In the genomic region with DNA sequence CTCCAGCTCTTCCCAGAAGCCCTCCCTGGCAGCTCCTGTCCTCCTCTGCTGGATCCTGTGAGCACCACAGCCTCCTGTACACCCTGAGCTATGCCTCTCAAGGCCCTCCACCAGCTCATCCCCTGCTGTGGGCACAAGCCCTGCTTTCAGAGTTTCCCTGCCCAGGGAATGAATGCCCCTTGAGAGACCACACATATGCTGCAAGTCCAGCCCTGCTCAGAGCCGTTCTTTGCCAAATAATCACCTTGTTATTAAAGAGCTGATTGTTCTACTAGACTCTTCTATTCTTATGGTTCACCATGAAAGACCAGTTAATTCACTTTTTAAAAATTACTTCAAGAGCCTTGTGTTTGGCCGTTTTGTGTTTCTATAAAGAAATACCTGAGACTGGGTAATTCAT, we compare ENCODE assay signal across 22 cellular contexts.
DNase-seq lines count a peak whose midpoint lies in the region; ATAC-seq lines count a peak whose summit lies in the region.
"Had no signal": no experiment of that assay in that cellular context is flagged by ENCODE, and none has a peak within 500 bp of the region (broad histone marks: within the 10 kb centered on the region; RNA-seq: fewer than 3 reads in every experiment).

No MANE protein-coding gene starts in this region.

- no peak overlapping the region for H3K9ac ChIP-seq in neuronal stem cell (ENCODE audit: low read depth, low read length, poor library complexity)
- H3K9ac ChIP-seq: GM23248 had no signal

- no peak for DNase-seq in stimulated activated naive CD8-positive, alpha-beta T cell treated with anti-CD3 and anti-CD28 coated beads, Interleukin-15, amount 100 ng/mL, for 72 hours
- no peak for DNase-seq in stimulated activated naive CD8-positive, alpha-beta T cell treated with anti-CD3 and anti-CD28 coated beads, Interleukin-15, Interleukin-2, amounts not matched to agents 100 U/mL and 50 U/mL, for 24 hours
- no peak for DNase-seq in effector memory CD8-positive, alpha-beta T cell
- DNase-seq in neuronal stem cell (ENCODE audit: low spot score) (no peak), GOT3 (lab: John Stamatoyannopoulos, UW) (no peak)
- no peak for DNase-seq in activated CD4-positive, alpha-beta T cell treated with anti-CD3 and anti-CD28 coated beads, Interleukin-2, amount 50 U/mL, for 4 hours
- DNase-seq: CD4-positive, CD25-positive, alpha-beta regulatory T cell; EL; GF-D8; GM23248; Karpas-422; MG63; NCI-H1417; NCI-H1694 treated with DMSO at 0.1 percent for 48 hours; NCI-H2081 treated with DMSO at 0.1 percent for 48 hours; NCI-H446 treated with DMSO at 0.1 percent for 48 hours; NCI-H526 treated with DMSO at 0.1 percent for 48 hours; OCI-M1 had no signal

- H2BK12ac ChIP-seq in neuronal stem cell (ENCODE audit: low read length): peak overlapping the region; percentile 65

- peaks cover 6 to 9% of the 10 kb centered on the region in 2 donors for H3K4me1 ChIP-seq in neuronal stem cell (ENCODE audit: control insufficient read depth in 2 of 2, insufficient read depth in 1 of 2, low read depth in 1 of 2, low read length in 2 of 2)
- H3K4me1 ChIP-seq: HAP-1, SJSA1 had no signal

- peaks cover 2 to 11% of the 10 kb centered on the region in 2 donors for H3K36me3 ChIP-seq in neuronal stem cell (replicated peaks in 1 of 2; ENCODE audit: control insufficient read depth in 2 of 2, insufficient read depth in 2 of 2, low read length in 2 of 2)
- H3K36me3 ChIP-seq: HAP-1, MG63, SJSA1 had no signal

- no peak overlapping the region for H3K27ac ChIP-seq in neuronal stem cell (replicated peaks; ENCODE audit: low read length)
- H3K27ac ChIP-seq: GM23248, SJSA1 had no signal

- H4K91ac ChIP-seq in neuronal stem cell (ENCODE audit: low read depth, low read length, poor library complexity): peak overlapping the region; percentile 46

- no peak for ATAC-seq in stimulated activated naive CD8-positive, alpha-beta T cell treated with anti-CD3 and anti-CD28 coated beads, Interleukin-15, amount 100 ng/mL, for 72 hours
- no peak for ATAC-seq in stimulated activated naive CD8-positive, alpha-beta T cell treated with anti-CD3 and anti-CD28 coated beads, Interleukin-15, Interleukin-2, amounts not matched to agents 100 U/mL and 50 U/mL, for 24 hours
- ATAC-seq in effector memory CD8-positive, alpha-beta T cell (replicated peaks): no peak
- ATAC-seq in GM19328 (IDR thresholded peaks at IDR 0.05; ENCODE audit: unreplicated experiment): no peak
- ATAC-seq: Right ventricle myocardium inferior had no signal

- no peak overlapping the region for H3K23ac ChIP-seq in neuronal stem cell (ENCODE audit: low read depth, low read length, poor library complexity)

- WGBS in neuronal stem cell (ENCODE audit: extremely low coverage in 2 of 2, insufficient read length in 2 of 2, insufficient replicate concordance in 1 of 2), 2 donors: no CpG with 5 or more reads among the region's 2 CpGs

- no peak overlapping the region for H2AK5ac ChIP-seq in neuronal stem cell (ENCODE audit: low read depth, low read length)

- peaks cover 14% of the 10 kb centered on the region for H3K36me3 Mint-ChIP-seq in effector memory CD8-positive, alpha-beta T cell (ENCODE audit: insufficient read depth)
- H3K36me3 Mint-ChIP-seq: CD4-positive, CD25-positive, alpha-beta regulatory T cell had no signal

- H2AFZ ChIP-seq in neuronal stem cell (ENCODE audit: low read length): no peak overlapping the region
- H2AFZ ChIP-seq: GM23248 had no signal

- H3K4me3 Mint-ChIP-seq in stimulated activated naive CD8-positive, alpha-beta T cell treated with anti-CD3 and anti-CD28 coated beads, Interleukin-15, amount 100 ng/mL, for 72 hours: no peak overlapping the region
- no peak overlapping the region for H3K4me3 Mint-ChIP-seq in effector memory CD8-positive, alpha-beta T cell
- H3K4me3 Mint-ChIP-seq: CD4-positive, CD25-positive, alpha-beta regulatory T cell had no signal

- no peak overlapping the region for H2BK120ac ChIP-seq in neuronal stem cell (ENCODE audit: low read depth, low read length)

- H3K4me3 ChIP-seq in neuronal stem cell (ENCODE audit: low read length in 2 of 2): no peak overlapping the region
- H3K4me3 ChIP-seq: GM23248, HAP-1, MG63, SJSA1 had no signal

- no peak overlapping the region for H3K4ac ChIP-seq in neuronal stem cell (ENCODE audit: low read length)

- no peak overlapping the region for H2BK15ac ChIP-seq in neuronal stem cell (ENCODE audit: low read length)

- peak overlapping the region; percentile 67 for H3K18ac ChIP-seq in neuronal stem cell (ENCODE audit: low read length)

- H3K27me3 Mint-ChIP-seq in stimulated activated naive CD8-positive, alpha-beta T cell treated with anti-CD3 and anti-CD28 coated beads, Interleukin-15, amount 100 ng/mL, for 72 hours: no peaks in the 10 kb centered on the region
- no peaks in the 10 kb centered on the region for H3K27me3 Mint-ChIP-seq in effector memory CD8-positive, alpha-beta T cell
- H3K27me3 Mint-ChIP-seq: CD4-positive, CD25-positive, alpha-beta regulatory T cell had no signal

- H3K27ac Mint-ChIP-seq in stimulated activated naive CD8-positive, alpha-beta T cell treated with anti-CD3 and anti-CD28 coated beads, Interleukin-15, amount 100 ng/mL, for 72 hours: peak overlapping the region; percentile 56 to 85
- H3K27ac Mint-ChIP-seq in effector memory CD8-positive, alpha-beta T cell: peak overlapping the region; percentile 53 to 75
- H3K27ac Mint-ChIP-seq: CD4-positive, CD25-positive, alpha-beta regulatory T cell had no signal

- H3K9me3 ChIP-seq in neuronal stem cell (replicated peaks in 1 of 2; ENCODE audit: control insufficient read depth in 2 of 2, insufficient read depth in 1 of 2, low read depth in 1 of 2, low read length in 2 of 2): no peaks in the 10 kb centered on the region
- H3K9me3 ChIP-seq: HAP-1, MG63, SJSA1 had no signal

- no peaks in the 10 kb centered on the region for H3K79me1 ChIP-seq in neuronal stem cell (ENCODE audit: low read depth, low read length)

- H3K4me2 ChIP-seq in neuronal stem cell (ENCODE audit: insufficient read depth, low read length, poor library complexity, severe bottlenecking): no peak overlapping the region

- H4K8ac ChIP-seq in neuronal stem cell (ENCODE audit: low read depth, low read length): no peak overlapping the region

- no peak overlapping the region for H3K14ac ChIP-seq in neuronal stem cell (ENCODE audit: low read length)

- no peaks in the 10 kb centered on the region for H3K27me3 ChIP-seq in neuronal stem cell (ENCODE audit: control insufficient read depth in 3 of 3, insufficient read depth in 3 of 3, low read depth in 1 of 3, low read length in 3 of 3)
- H3K27me3 ChIP-seq: MG63, SJSA1 had no signal

- H3K9me3 Mint-ChIP-seq in stimulated activated naive CD8-positive, alpha-beta T cell treated with anti-CD3 and anti-CD28 coated beads, Interleukin-15, amount 100 ng/mL, for 72 hours: no peaks in the 10 kb centered on the region
- H3K9me3 Mint-ChIP-seq in effector memory CD8-positive, alpha-beta T cell: no peaks in the 10 kb centered on the region
- H3K9me3 Mint-ChIP-seq: CD4-positive, CD25-positive, alpha-beta regulatory T cell had no signal

- H2BK5ac ChIP-seq in neuronal stem cell (ENCODE audit: low read length): no peak overlapping the region

- H3K4me1 Mint-ChIP-seq in stimulated activated naive CD8-positive, alpha-beta T cell treated with anti-CD3 and anti-CD28 coated beads, Interleukin-15, amount 100 ng/mL, for 72 hours: peaks cover 40% of the 10 kb centered on the region
- H3K4me1 Mint-ChIP-seq in effector memory CD8-positive, alpha-beta T cell (ENCODE audit: low read depth in 2 of 2): peaks cover 28 to 31% of the 10 kb centered on the region in 2 donors
